ENCODE assay signal across 6 cellular contexts in genomic region chr11:50818789-50819188, GRCh38.
DNase-seq lines count a peak whose midpoint lies in the region; ATAC-seq and TF ChIP-seq lines count a peak whose summit lies in the region.
"Not testable (repeated sequence)": the region's sequence is repeated elsewhere in the genome, so short reads cannot be mapped to it uniquely, and the experiment has no call there.

No MANE protein-coding gene starts in this region.

- WGBS in suprapubic skin: 93% methylated on average over 8 of the region's 10 CpGs

- peaks cover 0 to 32% of the 10 kb centered on the region in 2 donors for H3K9me3 ChIP-seq in left lung
- not testable (repeated sequence) for H3K9me3 ChIP-seq in suprapubic skin

- DNase-seq in HFFc6: not testable (repeated sequence)
- peak; percentile 33 for DNase-seq in chondrocyte (ENCODE audit: low spot score)
- DNase-seq in left lung: peak; percentile 2 to 17
- peak; percentile 54 for DNase-seq in osteocyte (ENCODE audit: extremely low spot score, unreplicated experiment)
- DNase-seq in progenitor cell of endocrine pancreas (ENCODE audit: low spot score, unreplicated experiment): peak; percentile 5
- peak; percentile 9 to 37 for DNase-seq in suprapubic skin (ENCODE audit: low spot score in 2 of 2)

- TF ChIP-seq POLR2A in suprapubic skin (IDR thresholded peaks at IDR 0.05): not testable (repeated sequence)

- not testable (repeated sequence) for H3K4me3 ChIP-seq in left lung, suprapubic skin

- H3K36me3 ChIP-seq in left lung, suprapubic skin: not testable (repeated sequence)

- ATAC-seq in left lung: not testable (repeated sequence)

- not testable (repeated sequence) for H3K4me1 ChIP-seq in left lung, suprapubic skin

- not testable (repeated sequence) for TF ChIP-seq CTCF in HFFc6 (IDR thresholded peaks at IDR 0.05); chondrocyte (IDR thresholded peaks at IDR 0.05); left lung (IDR thresholded peaks at IDR 0.05); osteocyte (IDR thresholded peaks at IDR 0.05); progenitor cell of endocrine pancreas (IDR thresholded peaks at IDR 0.05; ENCODE audit: unreplicated experiment); suprapubic skin (IDR thresholded peaks at IDR 0.05)

- H3K4me3 Mint-ChIP-seq in HFFc6: peak overlapping the region; percentile 65; the same call in 1 of the 2 replicates
- H3K4me3 Mint-ChIP-seq in chondrocyte (ENCODE audit: unreplicated experiment); osteocyte (ENCODE audit: unreplicated experiment); progenitor cell of endocrine pancreas (ENCODE audit: low read depth): not testable (repeated sequence)

- H3K27me3 Mint-ChIP-seq in HFFc6 (ENCODE audit: insufficient read depth); chondrocyte (ENCODE audit: low read depth); osteocyte (ENCODE audit: unreplicated experiment); progenitor cell of endocrine pancreas: not testable (repeated sequence)

- peaks cover 17% of the 10 kb centered on the region; the same call in 1 of the 2 replicates for H3K4me1 Mint-ChIP-seq in HFFc6 (ENCODE audit: low read depth)
- not testable (repeated sequence) for H3K4me1 Mint-ChIP-seq in chondrocyte (ENCODE audit: low read depth); osteocyte (ENCODE audit: unreplicated experiment); progenitor cell of endocrine pancreas (ENCODE audit: low read depth)

- not testable (repeated sequence) for TF ChIP-seq EP300 in suprapubic skin (IDR thresholded peaks at IDR 0.05)

- not testable (repeated sequence) for H3K27ac Mint-ChIP-seq in HFFc6; chondrocyte (ENCODE audit: unreplicated experiment); osteocyte (ENCODE audit: unreplicated experiment); progenitor cell of endocrine pancreas

- intact Hi-C loops in left lung (cut with DNase I): not testable (repeated sequence)

- H3K27me3 ChIP-seq in left lung, suprapubic skin: not testable (repeated sequence)

- H3K27ac ChIP-seq in left lung, suprapubic skin: not testable (repeated sequence)

- not testable (repeated sequence) for H3K36me3 Mint-ChIP-seq in HFFc6 (ENCODE audit: low read depth); chondrocyte (ENCODE audit: low read depth); osteocyte (ENCODE audit: unreplicated experiment); progenitor cell of endocrine pancreas (ENCODE audit: insufficient read depth)

- H3K9me3 Mint-ChIP-seq in HFFc6: not testable (repeated sequence)
- H3K9me3 Mint-ChIP-seq in chondrocyte (ENCODE audit: low read depth): peaks cover 30% of the 10 kb centered on the region
- peaks cover 27% of the 10 kb centered on the region for H3K9me3 Mint-ChIP-seq in osteocyte (ENCODE audit: unreplicated experiment)
- H3K9me3 Mint-ChIP-seq in progenitor cell of endocrine pancreas (ENCODE audit: low read depth): peaks cover 28% of the 10 kb centered on the region
